12 cellular contexts compared by ENCODE assay signal in the genomic region with DNA sequence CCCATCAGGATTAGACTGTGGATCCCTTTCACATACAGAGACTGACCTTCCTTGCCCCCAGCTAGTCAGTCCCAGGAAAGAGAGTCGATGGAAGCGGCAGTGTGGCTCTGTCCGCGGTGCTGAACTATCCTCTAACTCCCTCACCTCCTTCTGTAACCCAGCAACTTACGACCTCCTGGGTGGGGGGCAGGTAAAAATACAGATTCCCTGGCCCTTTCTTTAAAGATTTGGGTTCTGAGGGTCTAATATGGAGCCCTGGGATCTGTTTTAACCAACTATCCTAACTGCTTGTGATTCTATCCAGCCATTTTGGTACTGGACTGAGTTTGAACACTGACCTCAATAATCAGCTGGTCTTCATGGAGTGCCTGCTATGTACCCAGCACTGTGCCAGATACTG. TPM values are rescaled to one million over a fixed set of nuclear protein-coding genes. Genes with fewer than 3 reads are reported as not detected.
DNase-seq lines count a peak whose midpoint lies in the region; ATAC-seq, FAIRE-seq and TF ChIP-seq lines count a peak whose summit lies in the region.
"Had no signal": no experiment of that assay in that cellular context is flagged by ENCODE, and none has a peak within 500 bp of the region (broad histone marks: within the 10 kb centered on the region; RNA-seq: fewer than 3 reads in every experiment).

No MANE protein-coding gene starts in this region.

- in situ Hi-C loops in GM23248 (cut with MboI) = no loop called here

- no peak overlapping the region for H3K4me2 ChIP-seq in GM23248 (ENCODE audit: unreplicated experiment)

- no peaks in the 10 kb centered on the region for H3F3A ChIP-seq in GM23248 (ENCODE audit: insufficient read depth)

- FAIRE-seq in bronchial epithelial cell (lab: Jason Lieb, UNC) = no peak

- no peaks in the 10 kb centered on the region for H3K9me3 Mint-ChIP-seq in chondrocyte (ENCODE audit: low read depth)
- H3K9me3 Mint-ChIP-seq: naive thymus-derived CD8-positive, alpha-beta T cell had no signal

- no peak overlapping the region for H3K9ac ChIP-seq in GM23248

- TF ChIP-seq CTCF in bronchial epithelial cell (IDR thresholded peaks at IDR 0.05; ENCODE audit: insufficient read depth, low read length, severe bottlenecking) (no peak), chondrocyte (IDR thresholded peaks at IDR 0.05) (no peak)

- H3K4me1 ChIP-seq in GM23248 (ENCODE audit: insufficient read depth) = no peaks in the 10 kb centered on the region
- H3K4me1 ChIP-seq: ascending aorta, thyroid gland had no signal

- WGBS in GM23248 (ENCODE audit: low coverage in 1 of 2, low lambda C conversion rate in 2 of 2, missing lambda C conversion rate in 2 of 2), 2 experiments = 5 to 7% methylated on average over 5 of the region's 5 CpGs

- H3K9me3 ChIP-seq in GM23248 (ENCODE audit: low read depth) = no peaks in the 10 kb centered on the region
- H3K9me3 ChIP-seq: ascending aorta, thyroid gland had no signal

- peak; percentile 64 for DNase-seq in GM23248
- DNase-seq in MV-4-11 (lab: John Stamatoyannopoulos, UW) = peak; percentile 2
- peak; percentile 30 for DNase-seq in bronchial epithelial cell (ENCODE audit: low read depth)
- peak; percentile 33 to 46 for DNase-seq in lung microvascular endothelial cell (ENCODE audit: low read depth in 2 of 2)
- no peak for DNase-seq in NCI-H524 (lab: John Stamatoyannopoulos, UW)
- no peak for DNase-seq in SKM-1 (lab: John Stamatoyannopoulos, UW; ENCODE audit: unreplicated experiment)
- no peak for DNase-seq in chondrocyte (ENCODE audit: low spot score)
- DNase-seq: naive thymus-derived CD8-positive, alpha-beta T cell had no signal

- no peak overlapping the region for H3K27ac ChIP-seq in GM23248
- H3K27ac ChIP-seq: ascending aorta, thyroid gland had no signal

- peaks cover 32% of the 10 kb centered on the region for H3K27me3 Mint-ChIP-seq in chondrocyte (ENCODE audit: low read depth)
- H3K27me3 Mint-ChIP-seq: naive thymus-derived CD8-positive, alpha-beta T cell had no signal

- no peaks in the 10 kb centered on the region for H3K36me3 Mint-ChIP-seq in chondrocyte (ENCODE audit: low read depth)

- H3K4me1 Mint-ChIP-seq in chondrocyte (ENCODE audit: low read depth) = no peaks in the 10 kb centered on the region

- H3K4me3 ChIP-seq in GM23248 (no peak overlapping the region), bronchial epithelial cell (ENCODE audit: low read depth, low read length) (no peak overlapping the region)
- H3K4me3 ChIP-seq: ascending aorta, thyroid gland had no signal

- H3K27ac Mint-ChIP-seq in chondrocyte (ENCODE audit: unreplicated experiment) = no peak overlapping the region

- H3K4me3 Mint-ChIP-seq in chondrocyte (ENCODE audit: unreplicated experiment) = no peak overlapping the region
- H3K4me3 Mint-ChIP-seq: naive thymus-derived CD8-positive, alpha-beta T cell had no signal

- H2AFZ ChIP-seq in GM23248 = no peak overlapping the region

- no peaks in the 10 kb centered on the region for H3K9me2 ChIP-seq in GM23248 (ENCODE audit: insufficient read depth)

- H3K79me2 ChIP-seq in GM23248 (ENCODE audit: insufficient read depth) = no peaks in the 10 kb centered on the region

- H3K36me3 ChIP-seq in GM23248 (ENCODE audit: low read depth) (no peaks in the 10 kb centered on the region), bronchial epithelial cell (ENCODE audit: control insufficient read depth, insufficient read depth, low read length) (no peaks in the 10 kb centered on the region)
- H3K36me3 ChIP-seq: ascending aorta, thyroid gland had no signal

- no peaks in the 10 kb centered on the region for H4K20me1 ChIP-seq in GM23248 (ENCODE audit: insufficient read depth)

- ATAC-seq in HG03432 (IDR thresholded peaks at IDR 0.05; ENCODE audit: unreplicated experiment) = no peak
- ATAC-seq: naive thymus-derived CD8-positive, alpha-beta T cell; Panc1 had no signal

- H3K27me3 ChIP-seq in GM23248 (replicated peaks; ENCODE audit: insufficient read depth) = peaks cover 49% of the 10 kb centered on the region
- no peaks in the 10 kb centered on the region for H3K27me3 ChIP-seq in bronchial epithelial cell (ENCODE audit: control insufficient read depth, insufficient read depth, low read length)
- H3K27me3 ChIP-seq: ascending aorta, thyroid gland had no signal

RNA-seq across cellular contexts. Expression of gene MFNG, which starts 23.2 kb away (rescaled TPM):
- total RNA-seq in GM23248 (2014; rRNA removed; shearing (Covaris generic)) = not detected in 2 replicates
- polyA plus RNA-seq in GM23248 (2016; fragmentation: Nextera tagmentation; extraction: Ambion mirVana) = 0.32 TPM in 1 of 2 replicates, not detected in the other
- 0.26 and 1.3 TPM in 2 replicates for total RNA-seq in bronchial epithelial cell
- 89.8 and 137 TPM in 2 replicates for total RNA-seq in lung microvascular endothelial cell
- 1.1 to 2.1 TPM (median 1.2 TPM) in 3 replicates for total RNA-seq in chondrocyte

RNA-seq across cellular contexts. Expression of gene ELFN2, which starts 35.7 kb away (rescaled TPM):
- total RNA-seq in GM23248 (2014; rRNA removed; shearing (Covaris generic)) = 0.89 and 1.1 TPM in 2 replicates
- polyA plus RNA-seq in GM23248 (2016; fragmentation: Nextera tagmentation; extraction: Ambion mirVana) = 0.19 and 0.48 TPM in 2 replicates
- total RNA-seq in bronchial epithelial cell (0.26 and 0.51 TPM in 2 replicates), lung microvascular endothelial cell (under 0.01 TPM in 1 of 2 replicates, not detected in the other), chondrocyte (0.65 to 1.2 TPM (median 1.1 TPM) in 3 replicates)
- total RNA-seq: ascending aorta had no signal
- polyA plus RNA-seq: naive thymus-derived CD8-positive, alpha-beta T cell had no signal

RNA-seq across cellular contexts. Expression of gene CARD10, which starts 56.2 kb away (rescaled TPM):
- total RNA-seq in GM23248 (2014; rRNA removed; shearing (Covaris generic)) = 4.4 and 8.3 TPM in 2 replicates
- polyA plus RNA-seq in GM23248 (2016; fragmentation: Nextera tagmentation; extraction: Ambion mirVana) = 2.7 and 2.8 TPM in 2 replicates
- total RNA-seq in bronchial epithelial cell = 8.1 and 14.2 TPM in 2 replicates
- 36.2 and 57.1 TPM in 2 replicates for total RNA-seq in lung microvascular endothelial cell
- 7.0 to 14.2 TPM (median 13.5 TPM) in 3 replicates for total RNA-seq in chondrocyte

Comparison
In these comparisons a context has a peak if more than half of its experiments do, and no peak if none do; other contexts are left out.
1. DNase-seq: peak in GM23248 (single experiment), MV-4-11 (single experiment), bronchial epithelial cell (single experiment) and lung microvascular endothelial cell (2 of 2); none in NCI-H524 (0 of 2), SKM-1 (single experiment) and chondrocyte (single experiment).
2. RNA of gene MFNG, which starts 23.2 kb away (total RNA-seq): 89.8 to 137 TPM in lung microvascular endothelial cell; 1.1 to 2.1 TPM in chondrocyte, 0.26 to 1.3 TPM in bronchial epithelial cell and not detected in GM23248; every median in the first group is over 10 times any median in the second.